In genomic region chr1:23827717-23828116, GRCh38 we compare ENCODE assay signal across 32 cellular contexts.
"Had no signal": no experiment of that assay in that cellular context is flagged by ENCODE, and none has a peak within 500 bp of the region (broad histone marks: within the 10 kb centered on the region; RNA-seq: fewer than 3 reads in every experiment).

No MANE protein-coding gene starts in this region.

- H3K4me3 Mint-ChIP-seq: activated CD4-positive, alpha-beta memory T cell treated with anti-CD3 and anti-CD28 coated beads for 36 hours; activated naive CD4-positive, alpha-beta T cell treated with anti-CD3 and anti-CD28 coated beads for 36 hours; activated naive CD8-positive, alpha-beta T cell; activated naive CD8-positive, alpha-beta T cell treated with anti-CD3 and anti-CD28 coated beads, Interleukin-2, amount 50 U/mL, for 24 hours; activated T-cell treated with anti-CD3 and anti-CD28 coated beads, Interleukin-2, amount 50 U/mL, for 4 hours; activated T-helper 1 cell treated with anti-CD3 and anti-CD28 coated beads, Interleukin-12 subunit alpha, Interleukin-12 subunit beta, Interleukin-2, Interleukin-4 antibody, amounts not matched to agents 30 ng/mL and 10 ng/mL and 1 ng/mL, durations not matched to agents 14 hours and 24 hours and 36 hours; T-helper 1 cell treated with Interleukin-12 subunit alpha and Interleukin-12 subunit beta and Interleukin-4 antibody, amounts not matched to agents 30 μg/mL and 1 μg/mL, for 36 hours; T-helper 2 cell treated with Interferon-gamma antibody and Interleukin-4, amounts not matched to agents 5 μg/mL and 100 μg/mL, for 36 hours had no signal

- H3K36me3 Mint-ChIP-seq: activated naive CD8-positive, alpha-beta T cell had no signal

- H3K27me3 ChIP-seq: brain microvascular endothelial cell had no signal

- H3K27ac ChIP-seq: brain microvascular endothelial cell, PC-9, RWPE1 had no signal

- H3K9me3 Mint-ChIP-seq: activated CD4-positive, alpha-beta memory T cell treated with anti-CD3 and anti-CD28 coated beads for 36 hours; activated naive CD4-positive, alpha-beta T cell treated with anti-CD3 and anti-CD28 coated beads for 36 hours; activated naive CD8-positive, alpha-beta T cell treated with anti-CD3 and anti-CD28 coated beads, Interleukin-2, amount 50 U/mL, for 24 hours; activated T-cell treated with anti-CD3 and anti-CD28 coated beads, Interleukin-2, amount 50 U/mL, for 4 hours; activated T-helper 1 cell treated with anti-CD3 and anti-CD28 coated beads, Interleukin-12 subunit alpha, Interleukin-12 subunit beta, Interleukin-2, Interleukin-4 antibody, amounts not matched to agents 30 ng/mL and 10 ng/mL and 1 ng/mL, durations not matched to agents 14 hours and 24 hours and 36 hours; T-helper 1 cell treated with Interleukin-12 subunit alpha and Interleukin-12 subunit beta and Interleukin-4 antibody, amounts not matched to agents 30 μg/mL and 1 μg/mL, for 36 hours; T-helper 2 cell treated with Interferon-gamma antibody and Interleukin-4, amounts not matched to agents 5 μg/mL and 100 μg/mL, for 36 hours had no signal

- FAIRE-seq: RCC 7860, TTC549 had no signal

- DNase-seq: activated CD4-positive, alpha-beta memory T cell treated with anti-CD3 and anti-CD28 coated beads for 36 hours; activated CD4-positive, alpha-beta T cell treated with anti-CD3 and anti-CD28 coated beads for 4 hours; activated CD4-positive, alpha-beta T cell treated with anti-CD3 and anti-CD28 coated beads, Interleukin-2, amount 50 U/mL, for 1 hour; activated CD8-positive, alpha-beta memory T cell treated with anti-CD3 and anti-CD28 coated beads, Interleukin-2, amount 50 U/mL, for 4 hours; activated gamma-delta T cell treated with Interleukin-2 at 50 U/mL for 16 hours; activated naive CD4-positive, alpha-beta T cell treated with anti-CD3 and anti-CD28 coated beads for 36 hours; activated naive CD8-positive, alpha-beta T cell treated with anti-CD3 and anti-CD28 coated beads, Interleukin-2, amount 50 U/mL, for 24 hours; activated T-cell treated with anti-CD3 and anti-CD28 coated beads for 4 hours; activated T-cell treated with anti-CD3 and anti-CD28 coated beads, Interleukin-2, amount 50 U/mL, for 4 hours; anterior cingulate cortex; brain microvascular endothelial cell; central memory CD4-positive, alpha-beta T cell; MM.1S; MV-4-11; NCI-H1092; NCI-H1436 treated with DMSO at 0.1 percent for 48 hours; NCI-H1694 treated with DMSO at 0.1 percent for 48 hours; NCI-H2029; NCI-H345; NCI-H524 treated with DMSO at 0.1 percent for 48 hours; NK-92 treated with Interleukin-12 subunit alpha and Interleukin-12 subunit beta, amount 100 ng/mL, for 24 hours; PC-9; SIG-M5 had no signal

- ATAC-seq: activated CD4-positive, CD25-positive, alpha-beta regulatory T cell treated with anti-CD3 and anti-CD28 coated beads, Interleukin-2, amount 50 U/mL, for 24 hours; activated naive CD8-positive, alpha-beta T cell treated with anti-CD3 and anti-CD28 coated beads, Interleukin-2, amount 50 U/mL, for 24 hours; activated T-cell treated with anti-CD3 and anti-CD28 coated beads, Interleukin-2, amount 50 U/mL, for 4 hours; Right ventricle myocardium inferior had no signal

- H3K4me3 ChIP-seq: PC-9 had no signal

- H3K4me2 ChIP-seq: PC-9 had no signal

- H3K27ac Mint-ChIP-seq: activated CD4-positive, alpha-beta memory T cell treated with anti-CD3 and anti-CD28 coated beads for 36 hours; activated naive CD4-positive, alpha-beta T cell treated with anti-CD3 and anti-CD28 coated beads for 36 hours; activated naive CD8-positive, alpha-beta T cell; activated naive CD8-positive, alpha-beta T cell treated with anti-CD3 and anti-CD28 coated beads, Interleukin-2, amount 50 U/mL, for 24 hours; activated T-helper 1 cell treated with anti-CD3 and anti-CD28 coated beads, Interleukin-12 subunit alpha, Interleukin-12 subunit beta, Interleukin-2, Interleukin-4 antibody, amounts not matched to agents 30 ng/mL and 10 ng/mL and 1 ng/mL, durations not matched to agents 14 hours and 24 hours and 36 hours; T-helper 1 cell treated with Interleukin-12 subunit alpha and Interleukin-12 subunit beta and Interleukin-4 antibody, amounts not matched to agents 30 μg/mL and 1 μg/mL, for 36 hours; T-helper 2 cell treated with Interferon-gamma antibody and Interleukin-4, amounts not matched to agents 5 μg/mL and 100 μg/mL, for 36 hours had no signal

- H3K36me3 ChIP-seq: brain microvascular endothelial cell had no signal

- H3K27me3 Mint-ChIP-seq: activated CD4-positive, alpha-beta memory T cell treated with anti-CD3 and anti-CD28 coated beads for 36 hours; activated naive CD8-positive, alpha-beta T cell; activated naive CD8-positive, alpha-beta T cell treated with anti-CD3 and anti-CD28 coated beads, Interleukin-2, amount 50 U/mL, for 24 hours had no signal

- H2AFZ ChIP-seq: PC-9 had no signal
